Comparison of ENCODE assay signal across 30 cellular contexts in the genomic region with DNA sequence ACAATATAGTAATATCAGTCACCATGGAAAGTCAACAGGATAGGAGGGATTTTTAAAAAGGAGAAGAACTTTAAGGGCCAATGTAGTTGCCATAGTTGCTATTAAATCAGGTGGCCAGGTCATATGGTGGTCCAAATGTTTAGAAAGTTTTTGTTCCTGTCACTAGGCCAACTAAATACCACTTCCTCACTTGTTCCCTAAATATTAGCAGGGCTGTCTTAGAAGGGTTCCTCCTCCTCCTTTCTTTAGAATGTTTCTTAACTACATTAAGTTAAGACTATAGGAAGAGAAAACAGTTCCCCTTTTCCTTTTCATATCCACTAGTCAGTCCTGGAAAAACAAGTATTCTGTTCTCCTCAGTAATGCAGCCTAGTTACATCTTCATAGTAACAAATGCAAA. TPM values are rescaled to one million over a fixed set of nuclear protein-coding genes. Genes with fewer than 3 reads are reported as not detected.
DNase-seq lines count a peak whose midpoint lies in the region; ATAC-seq and TF ChIP-seq lines count a peak whose summit lies in the region.
"Had no signal": no experiment of that assay in that cellular context is flagged by ENCODE, and none has a peak within 500 bp of the region (broad histone marks: within the 10 kb centered on the region; RNA-seq: fewer than 3 reads in every experiment).

No MANE protein-coding gene starts in this region.

- peak overlapping the region; percentile 15 for H3K27ac Mint-ChIP-seq in activated T-helper 17 cell treated with anti-CD3 and anti-CD28 coated beads, Interleukin-2, amount 50 U/mL, for 72 hours
- H3K27ac Mint-ChIP-seq: activated CD4-positive, alpha-beta T cell treated with anti-CD3 and anti-CD28 coated beads for 36 hours; activated CD8-positive, alpha-beta T cell treated with anti-CD3 and anti-CD28 coated beads for 36 hours had no signal

- H3K9me3 Mint-ChIP-seq in activated T-helper 17 cell treated with anti-CD3 and anti-CD28 coated beads, Interleukin-2, amount 50 U/mL, for 72 hours, result no peaks in the 10 kb centered on the region
- H3K9me3 Mint-ChIP-seq: effector memory CD8-positive, alpha-beta T cell had no signal

- in situ Hi-C loops in KBM-7 (cut with MboI; ENCODE audit: low pct_unique_long_range_greater_than_20kb, low sequenced_read_pairs), result no loop called here

- DNase-seq in KBM-7, result peak; percentile 82
- DNase-seq in OCI-M1 (lab: John Stamatoyannopoulos, UW), result peak; percentile 38
- no peak for DNase-seq in NCI-H1436 (lab: John Stamatoyannopoulos, UW)
- DNase-seq in SHP77 (lab: John Stamatoyannopoulos, UW), result no peak
- DNase-seq: activated CD4-positive, alpha-beta T cell treated with anti-CD3 and anti-CD28 coated beads for 36 hours; activated CD8-positive, alpha-beta memory T cell treated with anti-CD3 and anti-CD28 coated beads, Interleukin-2, amount 50 U/mL, for 48 hours; activated CD8-positive, alpha-beta T cell treated with anti-CD3 and anti-CD28 coated beads for 36 hours; activated naive CD4-positive, alpha-beta T cell treated with anti-CD3 and anti-CD28 coated beads, Interleukin-2, amount 10 ng/mL, durations not matched to agents 7 days and 5 days; adrenal gland; CD4-positive, CD25-positive, alpha-beta regulatory T cell; central memory CD4-positive, alpha-beta T cell; cortex of kidney; DND-41; effector memory CD8-positive, alpha-beta T cell; glutamatergic neuron; KG1; mesenchymal stem cell; MM.1S; NCI-H146; NCI-H2107; NCI-H345; NCI-H774; RPMI8226; stimulated activated CD4-positive, alpha-beta T cell treated with anti-CD3 and anti-CD28 coated beads, Interleukin-12 subunit alpha, Interleukin-12 subunit beta, amount 100 ng/mL, for 4 hours; stimulated activated CD4-positive, alpha-beta T cell treated with anti-CD3 and anti-CD28 coated beads, Interleukin-2, amount 100 ng/mL, for 48 hours; T-helper 2 cell had no signal

- peaks cover 4% of the 10 kb centered on the region for H3K4me1 Mint-ChIP-seq in activated T-helper 17 cell treated with anti-CD3 and anti-CD28 coated beads, Interleukin-2, amount 50 U/mL, for 72 hours

- ATAC-seq in activated T-helper 17 cell treated with anti-CD3 and anti-CD28 coated beads, Interleukin-2, amount 50 U/mL, for 72 hours (replicated peaks), result no peak
- ATAC-seq in GM19395 (IDR thresholded peaks at IDR 0.05; ENCODE audit: unreplicated experiment) (no peak), SK-N-SH treated with all-trans-retinoic acid at 6 μM for 48 hours (no peak)
- ATAC-seq: activated CD4-positive, alpha-beta T cell treated with anti-CD3 and anti-CD28 coated beads for 36 hours; activated CD8-positive, alpha-beta T cell treated with anti-CD3 and anti-CD28 coated beads for 36 hours; effector memory CD8-positive, alpha-beta T cell; sciatic nerve had no signal

- H3K4me3 Mint-ChIP-seq in activated T-helper 17 cell treated with anti-CD3 and anti-CD28 coated beads, Interleukin-2, amount 50 U/mL, for 72 hours, result no peak overlapping the region
- H3K4me3 Mint-ChIP-seq: activated CD4-positive, alpha-beta T cell treated with anti-CD3 and anti-CD28 coated beads for 36 hours; activated CD8-positive, alpha-beta T cell treated with anti-CD3 and anti-CD28 coated beads for 36 hours; activated naive CD4-positive, alpha-beta T cell treated with anti-CD3 and anti-CD28 coated beads, Interleukin-2, amount 10 ng/mL, durations not matched to agents 7 days and 5 days; CD4-positive, CD25-positive, alpha-beta regulatory T cell; effector memory CD8-positive, alpha-beta T cell had no signal

- no peaks in the 10 kb centered on the region for H3K27me3 Mint-ChIP-seq in activated T-helper 17 cell treated with anti-CD3 and anti-CD28 coated beads, Interleukin-2, amount 50 U/mL, for 72 hours
- H3K27me3 Mint-ChIP-seq: activated CD4-positive, alpha-beta T cell treated with anti-CD3 and anti-CD28 coated beads for 36 hours; activated CD8-positive, alpha-beta T cell treated with anti-CD3 and anti-CD28 coated beads for 36 hours; activated naive CD4-positive, alpha-beta T cell treated with anti-CD3 and anti-CD28 coated beads, Interleukin-2, amount 10 ng/mL, durations not matched to agents 7 days and 5 days; CD4-positive, CD25-positive, alpha-beta regulatory T cell; effector memory CD8-positive, alpha-beta T cell had no signal

- peaks cover 32% of the 10 kb centered on the region for H3K36me3 Mint-ChIP-seq in activated T-helper 17 cell treated with anti-CD3 and anti-CD28 coated beads, Interleukin-2, amount 50 U/mL, for 72 hours (ENCODE audit: low read depth)

TF ChIP-seq in SK-N-SH treated with all-trans-retinoic acid at 6 μM for 48 hours, 23 proteins besides CTCF, POLR2A, EP300 and RAD21:
- TF ChIP-seq PPARA (CRISPR knock-in tag; IDR thresholded peaks at IDR 0.05; ENCODE audit: borderline replicate concordance) (no peak), ZFP3 (CRISPR knock-in tag; IDR thresholded peaks at IDR 0.05) (no peak), TOX (CRISPR knock-in tag; IDR thresholded peaks at IDR 0.05; ENCODE audit: borderline replicate concordance) (no peak), OSR1 (CRISPR knock-in tag; IDR thresholded peaks at IDR 0.05) (no peak), ZC3H10 (CRISPR knock-in tag; IDR thresholded peaks at IDR 0.05) (no peak), TCF4 (CRISPR knock-in tag; IDR thresholded peaks at IDR 0.05; ENCODE audit: borderline replicate concordance) (no peak), ESRRG (CRISPR knock-in tag; IDR thresholded peaks at IDR 0.05) (no peak), ZNF8 (CRISPR knock-in tag; IDR thresholded peaks at IDR 0.05) (no peak), ARNTL (CRISPR knock-in tag; IDR thresholded peaks at IDR 0.05; ENCODE audit: borderline replicate concordance, low read depth) (no peak)
- TF ChIP-seq, protein P1, sequence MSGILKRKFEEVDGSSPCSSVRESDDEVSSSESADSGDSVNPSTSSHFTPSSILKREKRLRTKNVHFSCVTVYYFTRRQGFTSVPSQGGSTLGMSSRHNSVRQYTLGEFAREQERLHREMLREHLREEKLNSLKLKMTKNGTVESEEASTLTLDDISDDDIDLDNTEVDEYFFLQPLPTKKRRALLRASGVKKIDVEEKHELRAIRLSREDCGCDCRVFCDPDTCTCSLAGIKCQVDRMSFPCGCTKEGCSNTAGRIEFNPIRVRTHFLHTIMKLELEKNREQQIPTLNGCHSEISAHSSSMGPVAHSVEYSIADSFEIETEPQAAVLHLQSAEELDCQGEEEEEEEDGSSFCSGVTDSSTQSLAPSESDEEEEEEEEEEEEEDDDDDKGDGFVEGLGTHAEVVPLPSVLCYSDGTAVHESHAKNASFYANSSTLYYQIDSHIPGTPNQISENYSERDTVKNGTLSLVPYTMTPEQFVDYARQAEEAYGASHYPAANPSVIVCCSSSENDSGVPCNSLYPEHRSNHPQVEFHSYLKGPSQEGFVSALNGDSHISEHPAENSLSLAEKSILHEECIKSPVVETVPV (CRISPR knock-in tag; IDR thresholded peaks at IDR 0.05), result no peak
- TF ChIP-seq, protein P2, sequence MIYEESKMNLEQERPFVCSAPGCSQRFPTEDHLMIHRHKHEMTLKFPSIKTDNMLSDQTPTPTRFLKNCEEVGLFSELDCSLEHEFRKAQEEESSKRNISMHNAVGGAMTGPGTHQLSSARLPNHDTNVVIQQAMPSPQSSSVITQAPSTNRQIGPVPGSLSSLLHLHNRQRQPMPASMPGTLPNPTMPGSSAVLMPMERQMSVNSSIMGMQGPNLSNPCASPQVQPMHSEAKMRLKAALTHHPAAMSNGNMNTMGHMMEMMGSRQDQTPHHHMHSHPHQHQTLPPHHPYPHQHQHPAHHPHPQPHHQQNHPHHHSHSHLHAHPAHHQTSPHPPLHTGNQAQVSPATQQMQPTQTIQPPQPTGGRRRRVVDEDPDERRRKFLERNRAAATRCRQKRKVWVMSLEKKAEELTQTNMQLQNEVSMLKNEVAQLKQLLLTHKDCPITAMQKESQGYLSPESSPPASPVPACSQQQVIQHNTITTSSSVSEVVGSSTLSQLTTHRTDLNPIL (CRISPR knock-in tag; IDR thresholded peaks at IDR 0.05; ENCODE audit: low read depth), result no peak
- TF ChIP-seq, protein P3, sequence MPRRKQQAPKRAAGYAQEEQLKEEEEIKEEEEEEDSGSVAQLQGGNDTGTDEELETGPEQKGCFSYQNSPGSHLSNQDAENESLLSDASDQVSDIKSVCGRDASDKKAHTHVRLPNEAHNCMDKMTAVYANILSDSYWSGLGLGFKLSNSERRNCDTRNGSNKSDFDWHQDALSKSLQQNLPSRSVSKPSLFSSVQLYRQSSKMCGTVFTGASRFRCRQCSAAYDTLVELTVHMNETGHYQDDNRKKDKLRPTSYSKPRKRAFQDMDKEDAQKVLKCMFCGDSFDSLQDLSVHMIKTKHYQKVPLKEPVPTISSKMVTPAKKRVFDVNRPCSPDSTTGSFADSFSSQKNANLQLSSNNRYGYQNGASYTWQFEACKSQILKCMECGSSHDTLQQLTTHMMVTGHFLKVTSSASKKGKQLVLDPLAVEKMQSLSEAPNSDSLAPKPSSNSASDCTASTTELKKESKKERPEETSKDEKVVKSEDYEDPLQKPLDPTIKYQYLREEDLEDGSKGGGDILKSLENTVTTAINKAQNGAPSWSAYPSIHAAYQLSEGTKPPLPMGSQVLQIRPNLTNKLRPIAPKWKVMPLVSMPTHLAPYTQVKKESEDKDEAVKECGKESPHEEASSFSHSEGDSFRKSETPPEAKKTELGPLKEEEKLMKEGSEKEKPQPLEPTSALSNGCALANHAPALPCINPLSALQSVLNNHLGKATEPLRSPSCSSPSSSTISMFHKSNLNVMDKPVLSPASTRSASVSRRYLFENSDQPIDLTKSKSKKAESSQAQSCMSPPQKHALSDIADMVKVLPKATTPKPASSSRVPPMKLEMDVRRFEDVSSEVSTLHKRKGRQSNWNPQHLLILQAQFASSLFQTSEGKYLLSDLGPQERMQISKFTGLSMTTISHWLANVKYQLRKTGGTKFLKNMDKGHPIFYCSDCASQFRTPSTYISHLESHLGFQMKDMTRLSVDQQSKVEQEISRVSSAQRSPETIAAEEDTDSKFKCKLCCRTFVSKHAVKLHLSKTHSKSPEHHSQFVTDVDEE (CRISPR knock-in tag; IDR thresholded peaks at IDR 0.05), result no peak

RNA-seq across cellular contexts. Expression of a gene that starts 50.3 kb away (rescaled TPM):
- total RNA-seq in activated T-helper 17 cell treated with anti-CD3 and anti-CD28 coated beads, Interleukin-2, amount 50 U/mL, for 72 hours, result 10 to 100 TPM; 40.4 to 53.0 TPM

Comparison
In these comparisons a context has a peak if more than half of its experiments do, and no peak if none do; other contexts are left out.
1. DNase-seq: peak in KBM-7 (single experiment) and OCI-M1 (single experiment); none in NCI-H1436 (single experiment) and SHP77 (0 of 2).